In genomic region chr10:112658465-112658864, GRCh38 we compare ENCODE assay signal across 15 cellular contexts.
A peak's percentile ranks its signal among the peaks of the same experiment; 100 is the strongest.
DNase-seq lines count a peak whose midpoint lies in the region; ATAC-seq, FAIRE-seq and TF ChIP-seq lines count a peak whose summit lies in the region.
"Had no signal": no experiment of that assay in that cellular context is flagged by ENCODE, and none has a peak within 500 bp of the region (broad histone marks: within the 10 kb centered on the region; RNA-seq: fewer than 3 reads in every experiment).

No MANE protein-coding gene starts in this region.

- no peaks in the 10 kb centered on the region for H3K79me2 ChIP-seq in HepG2 (ENCODE audit: insufficient read depth, low read length)

- no peaks in the 10 kb centered on the region for H4K20me1 ChIP-seq in HepG2 (ENCODE audit: insufficient read depth, low read length)

- peak overlapping the region; percentile 11 for H3K27ac Mint-ChIP-seq in stimulated activated effector memory CD8-positive, alpha-beta T cell treated with anti-CD3 and anti-CD28 coated beads, Interleukin-12 subunit alpha, Interleukin-12 subunit beta, amount 100 ng/mL, for 72 hours

- H3K36me3 ChIP-seq in HUES48 (ENCODE audit: control insufficient read depth, insufficient read depth, low read length) (no peaks in the 10 kb centered on the region), SJSA1 (no peaks in the 10 kb centered on the region), HepG2 (replicated peaks in 1 of 2; ENCODE audit: control insufficient read depth in 1 of 2, insufficient read depth in 2 of 2, low read length in 2 of 2) (no peaks in the 10 kb centered on the region; a peak in 1 of 5 replicates)
- H3K36me3 ChIP-seq: HAP-1 had no signal

- TF ChIP-seq EP300 in HepG2 (IDR thresholded peaks at IDR 0.05; ENCODE audit: low read depth in 2 of 2, low read length in 2 of 2) (no peak), HepG2 (CRISPR knock-in tag; IDR thresholded peaks at IDR 0.05; ENCODE audit: borderline replicate concordance) (no peak)

- in situ Hi-C loops in HepG2 (cut with HindIII; ENCODE audit: extremely low pct_ligation_motif_present, low pct_unique_long_range_greater_than_20kb), result no loop called here

- H3K4me3 ChIP-seq in HUES48 (ENCODE audit: low read depth, low read length) (no peak overlapping the region), SJSA1 (no peak overlapping the region), HepG2 (replicated peaks in 1 of 3; ENCODE audit: insufficient read depth in 1 of 3, low read depth in 2 of 3, low read length in 3 of 3) (no peak overlapping the region; a peak in 1 of 6 replicates)
- H3K4me3 ChIP-seq: HAP-1 had no signal

- no peaks in the 10 kb centered on the region for H3K27me3 ChIP-seq in HUES48 (ENCODE audit: control insufficient read depth, insufficient read depth, low read length)
- no peaks in the 10 kb centered on the region for H3K27me3 ChIP-seq in SJSA1 (replicated peaks)
- no peaks in the 10 kb centered on the region for H3K27me3 ChIP-seq in HepG2 (ENCODE audit: control insufficient read depth in 1 of 2, insufficient read depth in 2 of 2, low read length in 2 of 2)

- CTCF ChIA-PET in HepG2 (lab: Yijun Ruan, JAX; ENCODE audit: low intra/inter-chr PET ratio, low total read pairs), result no interaction called here

- H3K27ac ChIP-seq in HUES48 (ENCODE audit: low read depth, low read length) (peak overlapping the region; percentile 10), SJSA1 (peak overlapping the region; percentile 61), HepG2 (ENCODE audit: extremely low read length, insufficient read depth, low read length) (peak overlapping the region; percentile 73)
- H3K27ac ChIP-seq: C4-2B had no signal

- H3K4me1 Mint-ChIP-seq in stimulated activated effector memory CD8-positive, alpha-beta T cell treated with anti-CD3 and anti-CD28 coated beads, Interleukin-12 subunit alpha, Interleukin-12 subunit beta, amount 100 ng/mL, for 72 hours, result no peaks in the 10 kb centered on the region

- H3K9me3 Mint-ChIP-seq in stimulated activated effector memory CD8-positive, alpha-beta T cell treated with anti-CD3 and anti-CD28 coated beads, Interleukin-12 subunit alpha, Interleukin-12 subunit beta, amount 100 ng/mL, for 72 hours, result no peaks in the 10 kb centered on the region

- no peaks in the 10 kb centered on the region for H3K36me3 Mint-ChIP-seq in stimulated activated effector memory CD8-positive, alpha-beta T cell treated with anti-CD3 and anti-CD28 coated beads, Interleukin-12 subunit alpha, Interleukin-12 subunit beta, amount 100 ng/mL, for 72 hours

- peaks cover 7% of the 10 kb centered on the region for H3K4me1 ChIP-seq in HUES48 (ENCODE audit: control insufficient read depth, insufficient read depth, low read length)
- peaks cover 37% of the 10 kb centered on the region for H3K4me1 ChIP-seq in SJSA1 (replicated peaks)
- peaks cover 73% of the 10 kb centered on the region for H3K4me1 ChIP-seq in HepG2 (ENCODE audit: insufficient read depth, low read length)

- peak; percentile 72 for ATAC-seq in HepG2
- ATAC-seq in stimulated activated effector memory CD8-positive, alpha-beta T cell treated with anti-CD3 and anti-CD28 coated beads, Interleukin-12 subunit alpha, Interleukin-12 subunit beta, amount 100 ng/mL, for 72 hours, result no peak

- H3K9me3 ChIP-seq in HUES48 (ENCODE audit: control insufficient read depth, insufficient read depth, low read length), result no peaks in the 10 kb centered on the region
- H3K9me3 ChIP-seq in SJSA1 (replicated peaks), result no peaks in the 10 kb centered on the region
- H3K9me3 ChIP-seq in HepG2 (ENCODE audit: low read length), result no peaks in the 10 kb centered on the region
- H3K9me3 ChIP-seq: HAP-1 had no signal

- H3K9ac ChIP-seq in HUES48 (ENCODE audit: low read depth, low read length), result no peak overlapping the region
- H3K9ac ChIP-seq in HepG2 (ENCODE audit: insufficient read depth, low read depth, low read length), result peak overlapping the region; percentile 35

- TF ChIP-seq POLR2A in HepG2 (IDR thresholded peaks at IDR 0.05; ENCODE audit: insufficient read depth in 1 of 2, low read depth in 2 of 2, low read length in 2 of 2), result no peak

- BruUV-seq in HepG2 (replicated peaks; lab: Mats Ljungman, UMichigan), result no TSS peak

- H2AFZ ChIP-seq in HepG2 (ENCODE audit: low read length), result no peak overlapping the region

- no peak overlapping the region for H3K4me3 Mint-ChIP-seq in stimulated activated effector memory CD8-positive, alpha-beta T cell treated with anti-CD3 and anti-CD28 coated beads, Interleukin-12 subunit alpha, Interleukin-12 subunit beta, amount 100 ng/mL, for 72 hours

- DNase-seq in SJSA1 (ENCODE audit: low read depth in 1 of 2, low spot score in 2 of 2), result no peak
- no peak for DNase-seq in HepG2 (ENCODE audit: low spot score)
- DNase-seq in stimulated activated effector memory CD8-positive, alpha-beta T cell treated with anti-CD3 and anti-CD28 coated beads, Interleukin-12 subunit alpha, Interleukin-12 subunit beta, amount 100 ng/mL, for 72 hours (ENCODE audit: low spot score in 2 of 2), result no peak
- no peak for DNase-seq in GOT3 (lab: John Stamatoyannopoulos, UW)
- no peak for DNase-seq in NCI-H1105 (lab: John Stamatoyannopoulos, UW)
- DNase-seq in SKM-1 treated with dmso at 0.1 percent for 144 hours (lab: John Stamatoyannopoulos, UW; ENCODE audit: unreplicated experiment), result no peak
- DNase-seq: AML-193, DND-41, KBM-7, NCI-H1694 treated with DMSO at 0.1 percent for 48 hours, NCI-H748 treated with DMSO at 0.1 percent for 48 hours, RPMI8226 had no signal

- intact Hi-C loops in HepG2 (cut with micrococcal nuclease; ENCODE audit: unreplicated experiment), result no loop called here

- 63% methylated on average over 2 of the region's 2 CpGs for WGBS in HepG2 (ENCODE audit: low lambda C conversion rate)

- TF ChIP-seq RAD21 in HepG2 (CRISPR knock-in tag; IDR thresholded peaks at IDR 0.05), result no peak

- no peak for TF ChIP-seq CTCF in HepG2 (CRISPR knock-in tag; IDR thresholded peaks at IDR 0.05)

- FAIRE-seq in HepG2 (lab: Jason Lieb, UNC), result no peak

- peak overlapping the region; percentile 54 for H3K4me2 ChIP-seq in HepG2 (ENCODE audit: low read depth, low read length)

- POLR2A ChIA-PET in HepG2 (lab: Yijun Ruan, JAX), result interaction anchor here (1.0 to 1.5 kb wide), 2 partner anchors 37 to 70 kb away, joined by 3 to 6 read pairs; no protein-coding TSS in a partner anchor

TF ChIP-seq in HepG2, 621 proteins besides CTCF, POLR2A, EP300 and RAD21:
- TF ChIP-seq HMG20B (CRISPR knock-in tag; conservative IDR thresholded peaks at IDR 0.05), result no peak
- 0 out of 2 replicates have a peak, but pooled peaks have one; percentile 9 for TF ChIP-seq THAP11 (CRISPR knock-in tag; IDR thresholded peaks at IDR 0.05)
- TF ChIP-seq RXRA (CRISPR knock-in tag; IDR thresholded peaks at IDR 0.05), result no peak
- no peak for TF ChIP-seq YEATS2 (CRISPR knock-in tag; IDR thresholded peaks at IDR 0.05; ENCODE audit: borderline replicate concordance)

Comparison
In these comparisons a context has a peak if more than half of its experiments do, and no peak if none do; other contexts are left out.
1. H3K27ac ChIP-seq: peak in every context shown above with its lines; median percentile 73 in HepG2; 61 in SJSA1; 10 in HUES48.